In genomic region chr1:4939266-4939665, GRCh38 we compare ENCODE assay signal across 16 cellular contexts.
"Had no signal": no experiment of that assay in that cellular context is flagged by ENCODE, and none has a peak within 500 bp of the region (broad histone marks: within the 10 kb centered on the region; RNA-seq: fewer than 3 reads in every experiment).

No MANE protein-coding gene starts in this region.

- H3K4me3 Mint-ChIP-seq: activated naive CD4-positive, alpha-beta T cell treated with anti-CD3 and anti-CD28 coated beads, Interleukin-2, amount 50 U/mL, for 24 hours; neural crest cell; T-helper 1 cell treated with Interleukin-12 subunit alpha and Interleukin-12 subunit beta and Interleukin-4 antibody, amounts not matched to agents 30 μg/mL and 1 μg/mL, for 36 hours; WTC11 had no signal

- FAIRE-seq: endometrium had no signal

- H3K4me1 ChIP-seq: vagina had no signal

- H3K36me3 Mint-ChIP-seq: activated naive CD4-positive, alpha-beta T cell treated with anti-CD3 and anti-CD28 coated beads, Interleukin-2, amount 50 U/mL, for 24 hours had no signal

- H3K9me3 ChIP-seq: gastroesophageal sphincter, ovary, thoracic aorta, vagina had no signal

- DNase-seq: activated CD4-positive, alpha-beta T cell treated with anti-CD3 and anti-CD28 coated beads for 48 hours; activated CD8-positive, alpha-beta memory T cell treated with anti-CD3 and anti-CD28 coated beads for 24 hours; dorsolateral prefrontal cortex; kidney glomerular epithelial cell; ovary; stimulated activated CD4-positive, alpha-beta T cell treated with anti-CD3 and anti-CD28 coated beads, Interleukin-15, amount 100 ng/mL, for 24 hours; stimulated activated CD4-positive, alpha-beta T cell treated with anti-CD3 and anti-CD28 coated beads, Interleukin-4, amount 100 ng/mL, for 24 hours; stomach had no signal

- H3K27ac ChIP-seq: dorsolateral prefrontal cortex, gastroesophageal sphincter, ovary, stomach, thoracic aorta, vagina had no signal

- H3K27ac Mint-ChIP-seq: activated naive CD4-positive, alpha-beta T cell treated with anti-CD3 and anti-CD28 coated beads, Interleukin-2, amount 50 U/mL, for 24 hours; T-helper 1 cell treated with Interleukin-12 subunit alpha and Interleukin-12 subunit beta and Interleukin-4 antibody, amounts not matched to agents 30 μg/mL and 1 μg/mL, for 36 hours; WTC11 had no signal

- ATAC-seq: gastroesophageal sphincter, WTC11 had no signal

- H3K9me3 Mint-ChIP-seq: activated naive CD4-positive, alpha-beta T cell treated with anti-CD3 and anti-CD28 coated beads, Interleukin-2, amount 50 U/mL, for 24 hours had no signal

- H3K4me1 Mint-ChIP-seq: activated naive CD4-positive, alpha-beta T cell treated with anti-CD3 and anti-CD28 coated beads, Interleukin-2, amount 50 U/mL, for 24 hours; neural crest cell; WTC11 had no signal

- H3K36me3 ChIP-seq: gastroesophageal sphincter, ovary, stomach, thoracic aorta, vagina had no signal

- H3K4me3 ChIP-seq: dorsolateral prefrontal cortex, gastroesophageal sphincter, ovary, stomach, thoracic aorta, vagina had no signal

- H3K27me3 ChIP-seq: gastroesophageal sphincter, ovary, stomach, vagina had no signal
